17 cellular contexts compared by ENCODE assay signal in the genomic region with DNA sequence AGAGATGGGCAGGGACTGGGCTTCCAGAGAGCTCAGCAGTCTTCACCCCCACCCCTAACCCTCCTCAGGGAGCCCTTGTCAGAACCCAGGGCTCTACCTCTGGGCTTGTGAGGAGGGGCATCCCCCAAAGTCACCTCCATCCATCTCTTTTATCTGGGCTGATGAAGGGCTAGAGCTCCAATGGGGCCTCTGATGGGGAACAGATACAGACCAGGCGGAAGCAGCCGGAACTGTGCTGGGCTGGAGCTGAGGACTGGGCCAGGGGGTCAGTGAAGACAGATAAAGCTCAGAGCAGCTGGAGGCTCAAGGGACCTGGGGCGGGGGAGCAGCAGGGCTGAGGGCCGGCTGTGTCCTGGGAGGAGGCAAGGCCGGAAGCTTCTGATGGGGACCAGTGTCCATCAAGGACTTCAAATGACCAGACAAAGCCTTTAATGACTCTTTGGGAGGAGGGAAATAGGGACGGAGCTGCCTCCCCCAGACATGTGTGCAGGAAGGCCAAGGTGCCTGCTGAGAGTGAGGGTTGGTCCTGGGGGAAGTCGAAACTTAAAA. TPM values are rescaled to one million over a fixed set of nuclear protein-coding genes. Genes with fewer than 3 reads are reported as not detected.
"Had no signal": no experiment of that assay in that cellular context is flagged by ENCODE, and none has a peak within 500 bp of the region (broad histone marks: within the 10 kb centered on the region; RNA-seq: fewer than 3 reads in every experiment).

No MANE protein-coding gene starts in this region.

- H3K4me1 ChIP-seq: breast epithelium had no signal

- H3K9me3 Mint-ChIP-seq: activated CD4-positive, alpha-beta memory T cell treated with anti-CD3 and anti-CD28 coated beads, Interleukin-2, amount 10 ng/mL, durations not matched to agents 7 days and 5 days; activated T-cell treated with anti-CD3 and anti-CD28 coated beads, Interleukin-2, amount 50 U/mL, for 72 hours had no signal

- H3K27ac Mint-ChIP-seq: activated CD4-positive, alpha-beta memory T cell treated with anti-CD3 and anti-CD28 coated beads, Interleukin-2, amount 10 ng/mL, durations not matched to agents 7 days and 5 days; activated CD4-positive, alpha-beta T cell treated with anti-CD3 and anti-CD28 coated beads for 36 hours; activated T-cell treated with anti-CD3 and anti-CD28 coated beads, Interleukin-2, amount 50 U/mL, for 72 hours had no signal

- FAIRE-seq: endometrium, small intestine had no signal

- H3K4me3 Mint-ChIP-seq: activated CD4-positive, alpha-beta memory T cell treated with anti-CD3 and anti-CD28 coated beads, Interleukin-2, amount 10 ng/mL, durations not matched to agents 7 days and 5 days; activated CD4-positive, alpha-beta T cell treated with anti-CD3 and anti-CD28 coated beads for 36 hours; activated T-cell treated with anti-CD3 and anti-CD28 coated beads, Interleukin-2, amount 50 U/mL, for 72 hours; immature natural killer cell had no signal

- H3K36me3 ChIP-seq: breast epithelium, neutrophil, WERI-Rb-1 had no signal

- H3K9me3 ChIP-seq: breast epithelium, neutrophil had no signal

- ATAC-seq: right cardiac atrium had no signal

- DNase-seq: activated CD4-positive, alpha-beta memory T cell treated with anti-CD3 and anti-CD28 coated beads, Interleukin-2, amount 10 ng/mL, durations not matched to agents 7 days and 5 days; activated gamma-delta T cell treated with Interleukin-2 at 50 U/mL for 16 hours; immature natural killer cell; mesenchymal stem cell; small intestine; T-helper 2 cell; WERI-Rb-1 had no signal

- H3K27ac ChIP-seq: breast epithelium, WERI-Rb-1 had no signal

- H3K36me3 Mint-ChIP-seq: immature natural killer cell had no signal

- H3K4me3 ChIP-seq: breast epithelium had no signal

RNA-seq across cellular contexts. Expression of a gene that starts 10.2 kb away (rescaled TPM):
- polyA plus RNA-seq: immature natural killer cell had no signal

RNA-seq across cellular contexts. Expression of a gene that starts 59.1 kb away (rescaled TPM):
- total RNA-seq: activated CD4-positive, alpha-beta memory T cell treated with anti-CD3 and anti-CD28 coated beads, Interleukin-2, amount 10 ng/mL, durations not matched to agents 7 days and 5 days; activated CD4-positive, alpha-beta T cell treated with anti-CD3 and anti-CD28 coated beads for 36 hours; activated T-cell treated with anti-CD3 and anti-CD28 coated beads, Interleukin-2, amount 50 U/mL, for 72 hours; aorta; breast epithelium; chondrocyte; esophagus mucosa; subcutaneous adipose tissue had no signal
- polyA plus RNA-seq: immature natural killer cell had no signal
